In the genomic region with DNA sequence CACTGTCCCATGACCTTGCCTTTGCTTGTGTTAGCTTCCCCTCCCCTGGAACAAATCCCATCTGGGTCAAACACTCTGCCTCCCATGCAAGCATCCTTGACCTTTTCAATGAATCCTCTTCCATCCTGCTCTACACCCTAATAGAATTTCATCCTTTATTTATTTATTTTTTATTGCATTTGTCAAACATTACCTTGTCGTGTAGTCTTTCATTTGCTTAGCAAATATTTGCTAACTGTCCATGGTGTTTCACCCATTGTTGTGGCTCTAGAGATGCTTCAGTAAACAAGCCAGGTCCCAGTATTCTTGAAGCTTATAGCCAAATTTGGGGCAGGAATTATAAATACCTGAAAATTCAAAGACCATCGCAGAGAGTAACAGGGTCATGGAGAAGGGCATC, we compare ENCODE assay signal across 14 cellular contexts.
"Had no signal": no experiment of that assay in that cellular context is flagged by ENCODE, and none has a peak within 500 bp of the region (broad histone marks: within the 10 kb centered on the region; RNA-seq: fewer than 3 reads in every experiment).

No MANE protein-coding gene starts in this region.

- H3K9me3 ChIP-seq: colonic mucosa, right atrium auricular region, tibial artery, uterus had no signal

- ATAC-seq: activated CD8-positive, alpha-beta T cell treated with anti-CD3 and anti-CD28 coated beads, Interleukin-2, amount 10 ng/mL, durations not matched to agents 7 days and 5 days; foreskin keratinocyte; left cardiac atrium; naive thymus-derived CD4-positive, alpha-beta T cell; stimulated activated memory B cell treated with anti-CD40 and anti-IgM and Interleukin-4, amounts not matched to agents 10 μg/mL and 1 μg/mL and 100 μg/mL, for 72 hours had no signal

- H3K4me3 Mint-ChIP-seq: activated CD8-positive, alpha-beta T cell treated with anti-CD3 and anti-CD28 coated beads, Interleukin-2, amount 10 ng/mL, durations not matched to agents 7 days and 5 days; activated naive CD4-positive, alpha-beta T cell treated with anti-CD3 and anti-CD28 coated beads, Interleukin-2, amount 10 ng/mL, durations not matched to agents 7 days and 5 days; naive thymus-derived CD4-positive, alpha-beta T cell; stimulated activated memory B cell treated with anti-CD40 and anti-IgM and Interleukin-4, amounts not matched to agents 10 μg/mL and 1 μg/mL and 100 μg/mL, for 72 hours had no signal

- H3K27ac ChIP-seq: colonic mucosa, foreskin keratinocyte, right atrium auricular region, uterus had no signal

- H3K27ac Mint-ChIP-seq: activated CD8-positive, alpha-beta T cell treated with anti-CD3 and anti-CD28 coated beads, Interleukin-2, amount 10 ng/mL, durations not matched to agents 7 days and 5 days; activated naive CD4-positive, alpha-beta T cell treated with anti-CD3 and anti-CD28 coated beads, Interleukin-2, amount 10 ng/mL, durations not matched to agents 7 days and 5 days; naive thymus-derived CD4-positive, alpha-beta T cell; stimulated activated memory B cell treated with anti-CD40 and anti-IgM and Interleukin-4, amounts not matched to agents 10 μg/mL and 1 μg/mL and 100 μg/mL, for 72 hours had no signal

- H3K4me3 ChIP-seq: colonic mucosa, lung, right atrium auricular region, tibial artery, uterus had no signal

- H3K9me3 Mint-ChIP-seq: activated naive CD4-positive, alpha-beta T cell treated with anti-CD3 and anti-CD28 coated beads, Interleukin-2, amount 10 ng/mL, durations not matched to agents 7 days and 5 days; stimulated activated memory B cell treated with anti-CD40 and anti-IgM and Interleukin-4, amounts not matched to agents 10 μg/mL and 1 μg/mL and 100 μg/mL, for 72 hours had no signal

- H3K4me1 Mint-ChIP-seq: activated naive CD4-positive, alpha-beta T cell treated with anti-CD3 and anti-CD28 coated beads, Interleukin-2, amount 10 ng/mL, durations not matched to agents 7 days and 5 days; naive thymus-derived CD4-positive, alpha-beta T cell; stimulated activated memory B cell treated with anti-CD40 and anti-IgM and Interleukin-4, amounts not matched to agents 10 μg/mL and 1 μg/mL and 100 μg/mL, for 72 hours had no signal

- H3K36me3 Mint-ChIP-seq: activated naive CD4-positive, alpha-beta T cell treated with anti-CD3 and anti-CD28 coated beads, Interleukin-2, amount 10 ng/mL, durations not matched to agents 7 days and 5 days; naive thymus-derived CD4-positive, alpha-beta T cell; stimulated activated memory B cell treated with anti-CD40 and anti-IgM and Interleukin-4, amounts not matched to agents 10 μg/mL and 1 μg/mL and 100 μg/mL, for 72 hours had no signal

- DNase-seq: activated CD4-positive, alpha-beta T cell treated with anti-CD3 and anti-CD28 coated beads for 4 hours; activated CD8-positive, alpha-beta T cell treated with anti-CD3 and anti-CD28 coated beads, Interleukin-2, amount 10 ng/mL, durations not matched to agents 7 days and 5 days; activated naive CD4-positive, alpha-beta T cell treated with anti-CD3 and anti-CD28 coated beads, Interleukin-2, amount 10 ng/mL, durations not matched to agents 7 days and 5 days; caudate nucleus; colonic mucosa; foreskin keratinocyte; left cardiac atrium; naive thymus-derived CD4-positive, alpha-beta T cell; small intestine; tibial artery; uterus had no signal

- H3K36me3 ChIP-seq: colonic mucosa, right atrium auricular region, tibial artery, uterus had no signal

- H3K27me3 ChIP-seq: colonic mucosa, right atrium auricular region, tibial artery, uterus had no signal

- H3K4me1 ChIP-seq: colonic mucosa, uterus had no signal
